In genomic region chr2:167200025-167200424, GRCh38 we compare ENCODE assay signal across 28 cellular contexts.
"Had no signal": no experiment of that assay in that cellular context is flagged by ENCODE, and none has a peak within 500 bp of the region (broad histone marks: within the 10 kb centered on the region; RNA-seq: fewer than 3 reads in every experiment).

No MANE protein-coding gene starts in this region.

- H3K4me1 ChIP-seq: colonic mucosa had no signal

- H3K4me3 ChIP-seq: colonic mucosa, lower lobe of right lung, pancreas, right atrium auricular region, stomach, thyroid gland, vagina had no signal

- H3K27me3 Mint-ChIP-seq: dendritic cell treated with granulocyte-macrophage colony-stimulating factor and Interleukin-4, amounts not matched to agents 40 ng/mL and 50 ng/mL, for 4 days had no signal

- H3K9me3 ChIP-seq: colonic mucosa, lower lobe of right lung, neutrophil, pancreas, right atrium auricular region, stomach, thyroid gland, vagina had no signal

- H3K27me3 ChIP-seq: colonic mucosa, neutrophil, pancreas, right atrium auricular region, stomach, thyroid gland, vagina had no signal

- H3K27ac Mint-ChIP-seq: dendritic cell treated with granulocyte-macrophage colony-stimulating factor and Interleukin-4, amounts not matched to agents 40 ng/mL and 50 ng/mL, for 4 days; endodermal cell; immature natural killer cell; natural killer cell; stimulated activated effector memory CD8-positive, alpha-beta T cell treated with anti-CD3 and anti-CD28 coated beads, Interleukin-12 subunit alpha, Interleukin-12 subunit beta, amount 100 ng/mL, for 72 hours had no signal

- H3K36me3 Mint-ChIP-seq: immature natural killer cell; natural killer cell; stimulated activated effector memory CD8-positive, alpha-beta T cell treated with anti-CD3 and anti-CD28 coated beads, Interleukin-12 subunit alpha, Interleukin-12 subunit beta, amount 100 ng/mL, for 72 hours had no signal

- DNase-seq: colonic mucosa; effector CD8-positive, alpha-beta T cell; endodermal cell; foreskin fibroblast; hypothalamus; immature natural killer cell; islet precursor cell; kidney glomerular epithelial cell; left colon; left ventricle myocardium superior; lower lobe of right lung; natural killer cell; pancreas; stimulated activated CD4-positive, alpha-beta T cell treated with anti-CD3 and anti-CD28 coated beads, Interleukin-2, amount 100 ng/mL, for 24 hours; stimulated activated CD4-positive, alpha-beta T cell treated with anti-CD3 and anti-CD28 coated beads, Interleukin-4, amount 100 ng/mL, for 24 hours; stimulated activated naive CD4-positive, alpha-beta T cell treated with Interleukin-2 at 50 U/mL for 16 hours; stomach; thyroid gland; trophoblast cell had no signal

- H3K27ac ChIP-seq: colonic mucosa, epithelial cell of prostate, lower lobe of right lung, neutrophil, pancreas, stomach, thyroid gland, vagina had no signal

- H3K36me3 ChIP-seq: colonic mucosa, lower lobe of right lung, neutrophil, pancreas, right atrium auricular region, stomach, thyroid gland, vagina had no signal

- H3K9me3 Mint-ChIP-seq: dendritic cell treated with granulocyte-macrophage colony-stimulating factor and Interleukin-4, amounts not matched to agents 40 ng/mL and 50 ng/mL, for 4 days; endodermal cell; neural crest cell had no signal

- ATAC-seq: esophagus mucosa; left colon; left ventricle myocardium superior; lower lobe of right lung; natural killer cell; sciatic nerve; stimulated activated effector memory CD8-positive, alpha-beta T cell treated with anti-CD3 and anti-CD28 coated beads, Interleukin-12 subunit alpha, Interleukin-12 subunit beta, amount 100 ng/mL, for 72 hours had no signal

- H3K4me3 Mint-ChIP-seq: dendritic cell treated with granulocyte-macrophage colony-stimulating factor and Interleukin-4, amounts not matched to agents 40 ng/mL and 50 ng/mL, for 4 days; endodermal cell; immature natural killer cell; natural killer cell; neural crest cell; stimulated activated effector memory CD8-positive, alpha-beta T cell treated with anti-CD3 and anti-CD28 coated beads, Interleukin-12 subunit alpha, Interleukin-12 subunit beta, amount 100 ng/mL, for 72 hours had no signal

- H3K4me1 Mint-ChIP-seq: endodermal cell; stimulated activated effector memory CD8-positive, alpha-beta T cell treated with anti-CD3 and anti-CD28 coated beads, Interleukin-12 subunit alpha, Interleukin-12 subunit beta, amount 100 ng/mL, for 72 hours had no signal
